Comparison of ENCODE assay signal across 8 cellular contexts in the genomic region with DNA sequence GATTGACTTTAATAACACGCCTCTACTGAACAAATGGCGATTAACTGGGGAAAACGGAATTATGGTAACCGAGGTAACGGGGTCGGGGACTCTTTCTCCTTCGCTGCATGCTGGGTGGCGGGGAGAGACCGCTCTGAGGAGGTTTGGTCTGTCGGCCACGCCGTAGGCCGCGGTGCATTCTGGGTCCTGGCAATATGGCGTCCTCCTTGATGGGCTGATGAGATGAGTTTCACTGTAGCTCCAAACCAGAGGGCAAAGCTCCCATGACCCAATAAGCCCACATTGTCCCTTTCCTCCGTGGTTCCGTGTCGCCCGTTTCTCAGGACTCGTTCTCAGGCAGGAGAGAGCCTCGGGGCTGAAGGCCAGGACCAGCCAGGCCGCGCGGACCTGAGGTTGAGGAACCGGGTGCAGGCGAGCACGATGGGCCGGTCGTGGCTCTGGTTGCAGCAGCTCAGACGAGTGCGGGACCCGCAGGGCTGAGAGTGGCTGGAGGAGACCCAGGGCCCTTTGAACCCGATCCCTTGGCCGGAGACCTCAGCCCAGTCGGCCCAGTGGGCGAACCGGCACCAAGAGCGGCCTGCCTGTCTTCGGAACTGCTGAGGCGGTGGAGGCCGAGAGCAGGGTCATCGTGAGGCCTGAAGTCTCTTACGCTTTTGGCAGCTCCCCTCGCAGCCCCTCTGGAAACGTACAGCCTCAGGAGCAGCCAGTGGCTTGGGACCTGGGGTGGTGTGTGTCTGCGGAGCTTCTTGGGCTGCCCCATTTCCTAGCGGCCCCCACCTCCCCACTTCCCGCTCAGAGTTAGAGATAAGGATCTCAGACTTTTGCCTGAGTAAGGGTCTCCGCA. TPM values are rescaled to one million over a fixed set of nuclear protein-coding genes. Genes with fewer than 3 reads are reported as not detected.
DNase-seq lines count a peak whose midpoint lies in the region; ATAC-seq and TF ChIP-seq lines count a peak whose summit lies in the region.

A gene with protein sequence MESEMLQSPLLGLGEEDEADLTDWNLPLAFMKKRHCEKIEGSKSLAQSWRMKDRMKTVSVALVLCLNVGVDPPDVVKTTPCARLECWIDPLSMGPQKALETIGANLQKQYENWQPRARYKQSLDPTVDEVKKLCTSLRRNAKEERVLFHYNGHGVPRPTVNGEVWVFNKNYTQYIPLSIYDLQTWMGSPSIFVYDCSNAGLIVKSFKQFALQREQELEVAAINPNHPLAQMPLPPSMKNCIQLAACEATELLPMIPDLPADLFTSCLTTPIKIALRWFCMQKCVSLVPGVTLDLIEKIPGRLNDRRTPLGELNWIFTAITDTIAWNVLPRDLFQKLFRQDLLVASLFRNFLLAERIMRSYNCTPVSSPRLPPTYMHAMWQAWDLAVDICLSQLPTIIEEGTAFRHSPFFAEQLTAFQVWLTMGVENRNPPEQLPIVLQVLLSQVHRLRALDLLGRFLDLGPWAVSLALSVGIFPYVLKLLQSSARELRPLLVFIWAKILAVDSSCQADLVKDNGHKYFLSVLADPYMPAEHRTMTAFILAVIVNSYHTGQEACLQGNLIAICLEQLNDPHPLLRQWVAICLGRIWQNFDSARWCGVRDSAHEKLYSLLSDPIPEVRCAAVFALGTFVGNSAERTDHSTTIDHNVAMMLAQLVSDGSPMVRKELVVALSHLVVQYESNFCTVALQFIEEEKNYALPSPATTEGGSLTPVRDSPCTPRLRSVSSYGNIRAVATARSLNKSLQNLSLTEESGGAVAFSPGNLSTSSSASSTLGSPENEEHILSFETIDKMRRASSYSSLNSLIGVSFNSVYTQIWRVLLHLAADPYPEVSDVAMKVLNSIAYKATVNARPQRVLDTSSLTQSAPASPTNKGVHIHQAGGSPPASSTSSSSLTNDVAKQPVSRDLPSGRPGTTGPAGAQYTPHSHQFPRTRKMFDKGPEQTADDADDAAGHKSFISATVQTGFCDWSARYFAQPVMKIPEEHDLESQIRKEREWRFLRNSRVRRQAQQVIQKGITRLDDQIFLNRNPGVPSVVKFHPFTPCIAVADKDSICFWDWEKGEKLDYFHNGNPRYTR (N-terminal part only) (plus strand): TSS at position 184 of the 844 bp plus-strand sequence. CDS start 792 bp downstream, outside the sequence.

- H4K20me1 ChIP-seq in Loucy (ENCODE audit: insufficient read depth, low read length, poor library complexity, severe bottlenecking), result peaks cover 28% of the 10 kb centered on the region

- H3K79me2 ChIP-seq in Loucy (ENCODE audit: insufficient read depth, low read length), result peaks cover 53% of the 10 kb centered on the region

- H3K27ac ChIP-seq in C4-2B, result peak within 1 kb of the TSS; percentile 91

- no peaks in the 10 kb centered on the region for H3K9me3 Mint-ChIP-seq in natural killer cell treated with Interleukin-12 subunit alpha and Interleukin-12 subunit beta and Interleukin-15 and Interleukin-18, amount 100 ng/mL, for 72 hours

- H3K4me3 Mint-ChIP-seq in natural killer cell treated with Interleukin-12 subunit alpha and Interleukin-12 subunit beta and Interleukin-15 and Interleukin-18, amount 100 ng/mL, for 72 hours, result peak within 1 kb of the TSS; percentile 79

- peak; percentile 82 for ATAC-seq in GM21381 (IDR thresholded peaks at IDR 0.05; ENCODE audit: unreplicated experiment)
- ATAC-seq in natural killer cell treated with Interleukin-12 subunit alpha and Interleukin-12 subunit beta and Interleukin-15 and Interleukin-18, amount 100 ng/mL, for 72 hours, result peak; percentile 98

- peak; percentile 83 for DNase-seq in SHP77 treated with DMSO at 0.1 percent for 48 hours (lab: John Stamatoyannopoulos, UW)
- DNase-seq in activated effector memory CD4-positive, alpha-beta T cell treated with Interleukin-2 at 50 U/mL for 16 hours, result peak; percentile 83
- DNase-seq in fibroblast of the aortic adventitia (ENCODE audit: low read depth), result peak; percentile 90
- DNase-seq in natural killer cell treated with Interleukin-12 subunit alpha and Interleukin-12 subunit beta and Interleukin-15 and Interleukin-18, amount 100 ng/mL, for 72 hours (ENCODE audit: low spot score), result peak; percentile 92
- peak; percentile 80 to 88 (median 84) for DNase-seq in stimulated activated naive CD4-positive, alpha-beta T cell (lab: John Stamatoyannopoulos, UW)

- H3K9me2 ChIP-seq in Loucy (replicated peaks; ENCODE audit: low read depth, low read length), result no peaks in the 10 kb centered on the region

- H3K4me1 ChIP-seq in Loucy (ENCODE audit: insufficient read depth, low read length, poor library complexity, severe bottlenecking), result peaks cover 18% of the 10 kb centered on the region

- peaks cover 8 to 9% of the 10 kb centered on the region in 2 donors for H3K4me1 Mint-ChIP-seq in natural killer cell treated with Interleukin-12 subunit alpha and Interleukin-12 subunit beta and Interleukin-15 and Interleukin-18, amount 100 ng/mL, for 72 hours (ENCODE audit: low read depth in 2 of 2)

- H3K4me2 ChIP-seq in Loucy (ENCODE audit: low read depth, low read length, poor library complexity, severe bottlenecking), result peak within 1 kb of the TSS; percentile 82

- H3K4me3 ChIP-seq in Loucy (ENCODE audit: low read length, poor library complexity, severe bottlenecking) (peak within 1 kb of the TSS; percentile 97), fibroblast of the aortic adventitia (ENCODE audit: low read depth, low read length) (peak within 1 kb of the TSS; percentile 96)

- no peaks in the 10 kb centered on the region for H3K36me3 ChIP-seq in Loucy (ENCODE audit: insufficient read depth, low read length)

- H3K27me3 Mint-ChIP-seq in natural killer cell treated with Interleukin-12 subunit alpha and Interleukin-12 subunit beta and Interleukin-15 and Interleukin-18, amount 100 ng/mL, for 72 hours, result peaks cover under 1 to 8% of the 10 kb centered on the region in 2 donors

- H3F3A ChIP-seq in Loucy (ENCODE audit: low read depth), result no peaks in the 10 kb centered on the region

- TF ChIP-seq CTCF in C4-2B (conservative IDR thresholded peaks at IDR 0.05) (no peak), Loucy (conservative IDR thresholded peaks at IDR 0.05; ENCODE audit: low read length) (no peak), fibroblast of the aortic adventitia (IDR thresholded peaks at IDR 0.05; ENCODE audit: insufficient read depth, low read length) (no peak)

- H2AFZ ChIP-seq in Loucy (ENCODE audit: low read length), result peak within 1 kb of the TSS; percentile 76

- H3K9ac ChIP-seq in Loucy (ENCODE audit: low read depth, low read length, poor library complexity, severe bottlenecking), result peak within 1 kb of the TSS; percentile 93

- H3K27ac Mint-ChIP-seq in natural killer cell treated with Interleukin-12 subunit alpha and Interleukin-12 subunit beta and Interleukin-15 and Interleukin-18, amount 100 ng/mL, for 72 hours, result peak within 1 kb of the TSS; percentile 71 to 94

- H3K9me3 ChIP-seq in Loucy (ENCODE audit: insufficient read depth, low read depth, low read length), result no peaks in the 10 kb centered on the region

- H3K36me3 Mint-ChIP-seq in natural killer cell treated with Interleukin-12 subunit alpha and Interleukin-12 subunit beta and Interleukin-15 and Interleukin-18, amount 100 ng/mL, for 72 hours, result no peaks in the 10 kb centered on the region

- no peaks in the 10 kb centered on the region for H3K27me3 ChIP-seq in Loucy (ENCODE audit: insufficient read depth, low read length, poor library complexity, severe bottlenecking)

RNA-seq across cellular contexts. Expression of the gene that starts here (rescaled TPM):
- 30.0 and 36.2 TPM in 2 replicates for total RNA-seq in fibroblast of the aortic adventitia (ENCODE audit: low replicate concordance)
- 10 to 100 TPM; 44.1 to 92.4 TPM for total RNA-seq in natural killer cell treated with Interleukin-12 subunit alpha and Interleukin-12 subunit beta and Interleukin-15 and Interleukin-18, amount 100 ng/mL, for 72 hours

Comparison
In these comparisons a context has a peak if more than half of its experiments do, and no peak if none do; other contexts are left out.
1. Peak in every context shown above with its lines: DNase-seq, ATAC-seq, H3K4me3 ChIP-seq and H3K27ac ChIP-seq.